ENCODE assay signal across 25 cellular contexts in the genomic region with DNA sequence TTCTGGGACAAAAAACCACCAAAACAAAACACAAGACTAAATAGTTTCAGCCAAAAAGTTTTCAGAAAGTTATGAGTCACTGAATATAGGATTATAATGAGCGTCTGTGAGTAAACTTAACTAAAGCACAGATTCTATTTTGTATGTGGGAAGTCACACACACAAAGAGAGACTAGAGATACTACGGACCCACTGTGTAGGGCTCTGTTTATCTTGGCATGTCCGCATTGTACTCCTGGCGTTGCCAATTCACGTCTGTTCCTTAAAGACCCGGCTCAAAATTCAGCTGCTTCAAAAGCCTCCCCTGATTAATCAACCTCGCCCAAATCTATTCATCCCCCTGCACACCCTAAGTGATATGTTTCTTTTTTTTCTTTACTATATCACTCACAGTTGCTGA. TPM values are rescaled to one million over a fixed set of nuclear protein-coding genes. Genes with fewer than 3 reads are reported as not detected.
DNase-seq lines count a peak whose midpoint lies in the region; ATAC-seq and TF ChIP-seq lines count a peak whose summit lies in the region.
"Had no signal": no experiment of that assay in that cellular context is flagged by ENCODE, and none has a peak within 500 bp of the region (broad histone marks: within the 10 kb centered on the region; RNA-seq: fewer than 3 reads in every experiment).

No MANE protein-coding gene starts in this region.

- no peaks in the 10 kb centered on the region for H3K9me3 Mint-ChIP-seq in nephron
- H3K9me3 Mint-ChIP-seq: activated CD4-positive, alpha-beta T cell treated with anti-CD3 and anti-CD28 coated beads, Interleukin-2, amount 10 ng/mL, durations not matched to agents 24 days and 14 days; activated T-helper 2 cell treated with anti-CD3 and anti-CD28 coated beads, Interferon-gamma antibody, Interleukin-2, Interleukin-4, amounts not matched to agents 10 μg/mL and 5 μg/mL and 100 μg/mL, durations not matched to agents 14 hours and 24 hours and 36 hours had no signal

- H3K36me3 Mint-ChIP-seq in nephron (ENCODE audit: low read depth): no peaks in the 10 kb centered on the region
- H3K36me3 Mint-ChIP-seq: activated naive CD8-positive, alpha-beta T cell had no signal

- TF ChIP-seq CTCF in nephron (IDR thresholded peaks at IDR 0.05; ENCODE audit: unreplicated experiment in 3 of 3) (no peak), tibial artery (IDR thresholded peaks at IDR 0.05) (no peak)

- no peaks in the 10 kb centered on the region for H3K27me3 Mint-ChIP-seq in nephron (ENCODE audit: low read depth)
- H3K27me3 Mint-ChIP-seq: activated naive CD8-positive, alpha-beta T cell had no signal

- H3K27ac Mint-ChIP-seq in nephron: peak overlapping the region; percentile 9 to 87 (median 61)
- H3K27ac Mint-ChIP-seq: activated CD4-positive, alpha-beta T cell treated with anti-CD3 and anti-CD28 coated beads, Interleukin-2, amount 10 ng/mL, durations not matched to agents 24 days and 14 days; activated naive CD8-positive, alpha-beta T cell; activated T-helper 2 cell treated with anti-CD3 and anti-CD28 coated beads, Interferon-gamma antibody, Interleukin-2, Interleukin-4, amounts not matched to agents 10 μg/mL and 5 μg/mL and 100 μg/mL, durations not matched to agents 14 hours and 24 hours and 36 hours had no signal

- ATAC-seq in Right ventricle myocardium superior (ENCODE audit: poor library complexity) (peak; percentile 21), HG02798 (IDR thresholded peaks at IDR 0.05; ENCODE audit: poor library complexity, unreplicated experiment) (no peak), HG03135 (IDR thresholded peaks at IDR 0.05; ENCODE audit: unreplicated experiment) (no peak)
- ATAC-seq: A549, esophagus mucosa, gastroesophageal sphincter had no signal

- H3K27ac ChIP-seq in tibial artery: peak overlapping the region; percentile 27 to 59
- H3K27ac ChIP-seq: A549, WERI-Rb-1 had no signal

- no peaks in the 10 kb centered on the region for H3K27me3 ChIP-seq in tibial artery
- H3K27me3 ChIP-seq: BE2C had no signal

- no peaks in the 10 kb centered on the region for H3K36me3 ChIP-seq in tibial artery
- H3K36me3 ChIP-seq: BE2C, gastroesophageal sphincter, WERI-Rb-1 had no signal

- H3K4me1 ChIP-seq in tibial artery: peaks cover 0 to 39% (median 29%) of the 10 kb centered on the region in 4 donors
- H3K4me1 ChIP-seq: A549, BE2C, Caco-2 had no signal

- intact Hi-C loops in Right ventricle myocardium superior (cut with DNase I): no loop called here
- intact Hi-C loops in cardiac septum (cut with DNase I): no loop called here
- intact Hi-C loops in tibial artery (cut with DNase I; ENCODE audit: low total_unique reads): no loop called here

- no peak overlapping the region for H3K4me3 ChIP-seq in tibial artery
- H3K4me3 ChIP-seq: A549, gastroesophageal sphincter had no signal

- DNase-seq in Right ventricle myocardium superior: no peak
- DNase-seq in cardiac septum (ENCODE audit: low spot score): no peak
- peak; percentile 64 for DNase-seq in astrocyte of the hippocampus (ENCODE audit: low read depth, low spot score)
- DNase-seq in tibial artery: no peak
- DNase-seq in DMS153 treated with DMSO at 0.1 percent for 48 hours (lab: John Stamatoyannopoulos, UW; ENCODE audit: unreplicated experiment): no peak
- DNase-seq: activated CD4-positive, alpha-beta T cell treated with anti-CD3 and anti-CD28 coated beads, Interleukin-2, amount 10 ng/mL, durations not matched to agents 24 days and 14 days; BE2C; Caco-2; KG1; NCI-H2171 treated with DMSO at 0.1 percent for 48 hours; NCI-H526 treated with DMSO at 0.1 percent for 48 hours; small intestine; stimulated activated CD4-positive, alpha-beta T cell treated with anti-CD3 and anti-CD28 coated beads, Interleukin-2, amount 100 ng/mL, for 24 hours; substantia nigra had no signal

- peaks cover 50% of the 10 kb centered on the region for H3K4me1 Mint-ChIP-seq in nephron
- H3K4me1 Mint-ChIP-seq: activated CD4-positive, alpha-beta T cell treated with anti-CD3 and anti-CD28 coated beads, Interleukin-2, amount 10 ng/mL, durations not matched to agents 24 days and 14 days had no signal

- no peaks in the 10 kb centered on the region for H3K9me3 ChIP-seq in tibial artery
- H3K9me3 ChIP-seq: A549, BE2C, Caco-2, gastroesophageal sphincter had no signal

- H3K4me3 Mint-ChIP-seq in nephron: peak overlapping the region in 1 of 3 experiments; percentile 17
- H3K4me3 Mint-ChIP-seq: activated CD4-positive, alpha-beta T cell treated with anti-CD3 and anti-CD28 coated beads, Interleukin-2, amount 10 ng/mL, durations not matched to agents 24 days and 14 days; activated naive CD8-positive, alpha-beta T cell had no signal

RNA-seq across cellular contexts. Expression of gene SMOC2, which starts 26.3 kb away (rescaled TPM):
- 10.9 TPM for total RNA-seq in Right ventricle myocardium superior
- 37.2 TPM for total RNA-seq in cardiac septum
- total RNA-seq: activated CD4-positive, alpha-beta T cell treated with anti-CD3 and anti-CD28 coated beads, Interleukin-2, amount 10 ng/mL, durations not matched to agents 24 days and 14 days; activated T-helper 2 cell treated with anti-CD3 and anti-CD28 coated beads, Interferon-gamma antibody, Interleukin-2, Interleukin-4, amounts not matched to agents 10 μg/mL and 5 μg/mL and 100 μg/mL, durations not matched to agents 14 hours and 24 hours and 36 hours; lung microvascular endothelial cell; pulmonary artery endothelial cell had no signal
